Comparison of ENCODE assay signal across 8 cellular contexts in the genomic region with DNA sequence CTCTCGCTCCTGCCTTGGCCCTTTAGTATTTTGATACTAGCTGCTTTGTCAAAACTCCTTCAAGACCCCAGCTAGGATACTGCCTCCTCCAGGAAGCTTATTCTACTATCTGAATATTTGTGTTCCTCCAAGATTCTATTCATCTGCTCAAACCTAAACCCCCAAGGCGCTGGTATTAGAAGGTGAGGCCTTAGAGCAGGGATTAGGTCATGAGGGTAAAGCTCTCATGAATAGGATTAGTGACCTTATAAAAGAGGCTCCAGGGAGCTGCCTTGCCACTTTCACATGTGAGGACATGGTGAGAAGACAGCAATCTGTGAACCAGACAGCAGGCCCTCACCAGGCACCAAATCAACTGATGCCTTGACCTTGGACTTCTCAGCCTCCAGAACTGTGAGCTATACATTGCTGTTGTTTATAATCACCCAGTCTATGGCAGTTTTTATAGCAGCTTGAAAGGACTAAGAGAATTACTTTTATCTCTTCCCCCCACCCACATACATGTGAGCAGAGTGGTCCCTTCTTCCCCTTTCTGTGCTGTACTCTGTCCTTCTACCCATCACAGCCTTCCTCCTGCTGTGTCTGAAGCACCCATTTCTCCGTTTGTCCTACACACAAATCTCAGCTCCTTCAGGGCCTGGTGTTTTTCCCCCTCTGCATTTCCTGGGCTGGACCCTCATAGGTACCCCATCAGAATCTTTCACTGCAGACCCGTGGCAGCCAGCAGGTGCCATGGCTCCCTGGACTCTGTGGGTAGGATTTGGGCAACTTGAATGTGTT. TPM values are rescaled to one million over a fixed set of nuclear protein-coding genes. Genes with fewer than 3 reads are reported as not detected.
A peak's percentile ranks its signal among the peaks of the same experiment; 100 is the strongest.
DNase-seq lines count a peak whose midpoint lies in the region; ATAC-seq and TF ChIP-seq lines count a peak whose summit lies in the region.

No MANE protein-coding gene starts in this region.

- peak overlapping the region; percentile 47 for H3K4me2 ChIP-seq in neural progenitor cell

- H3K27me3 ChIP-seq in body of pancreas (no peaks in the 10 kb centered on the region), neural progenitor cell (peaks cover 54% of the 10 kb centered on the region)

- H3K4me1 Mint-ChIP-seq in neural progenitor cell = peaks cover 81% of the 10 kb centered on the region
- peaks cover 9% of the 10 kb centered on the region for H3K4me1 Mint-ChIP-seq in activated T-helper 1 cell treated with anti-CD3 and anti-CD28 coated beads, Interleukin-12 subunit alpha, Interleukin-12 subunit beta, Interleukin-2, Interleukin-4 antibody, amounts not matched to agents 30 ng/mL and 10 ng/mL and 1 ng/mL, durations not matched to agents 14 hours and 24 hours and 36 hours (ENCODE audit: low read depth)

- H3K4me1 ChIP-seq in body of pancreas = peaks cover 34% of the 10 kb centered on the region
- peaks cover 44% of the 10 kb centered on the region for H3K4me1 ChIP-seq in neural progenitor cell

- no peaks in the 10 kb centered on the region for H3K36me3 Mint-ChIP-seq in neural progenitor cell
- no peaks in the 10 kb centered on the region for H3K36me3 Mint-ChIP-seq in activated T-helper 1 cell treated with anti-CD3 and anti-CD28 coated beads, Interleukin-12 subunit alpha, Interleukin-12 subunit beta, Interleukin-2, Interleukin-4 antibody, amounts not matched to agents 30 ng/mL and 10 ng/mL and 1 ng/mL, durations not matched to agents 14 hours and 24 hours and 36 hours (ENCODE audit: low read depth)

- H3K27ac ChIP-seq in body of pancreas = peak overlapping the region in 3 of 4 donors; percentile 36 to 58 (median 50)
- H3K27ac ChIP-seq in neural progenitor cell = no peak overlapping the region

- peaks cover 33% of the 10 kb centered on the region for H4K20me1 ChIP-seq in neural progenitor cell (ENCODE audit: low read depth)

- TF ChIP-seq POLR2A in body of pancreas (IDR thresholded peaks at IDR 0.05) = no peak

- peak in 1 of 4 donors; percentile 2 for DNase-seq in body of pancreas
- DNase-seq in neural progenitor cell (ENCODE audit: low spot score) = peak; percentile 71
- no peak for DNase-seq in DMS 273 (lab: John Stamatoyannopoulos, UW; ENCODE audit: unreplicated experiment)
- DNase-seq in activated CD4-positive, alpha-beta T cell treated with anti-CD3 and anti-CD28 coated beads for 1 hour = no peak
- no peak for DNase-seq in activated CD8-positive, alpha-beta memory T cell treated with anti-CD3 and anti-CD28 coated beads for 24 hours
- no peak for DNase-seq in activated T-helper 1 cell treated with anti-CD3 and anti-CD28 coated beads, Interleukin-12 subunit alpha, Interleukin-12 subunit beta, Interleukin-2, Interleukin-4 antibody, amounts not matched to agents 30 ng/mL and 10 ng/mL and 1 ng/mL, durations not matched to agents 14 hours and 24 hours and 36 hours (ENCODE audit: low spot score)

- peak overlapping the region; percentile 79 for H3K4me3 Mint-ChIP-seq in neural progenitor cell
- no peak overlapping the region for H3K4me3 Mint-ChIP-seq in activated T-helper 1 cell treated with anti-CD3 and anti-CD28 coated beads, Interleukin-12 subunit alpha, Interleukin-12 subunit beta, Interleukin-2, Interleukin-4 antibody, amounts not matched to agents 30 ng/mL and 10 ng/mL and 1 ng/mL, durations not matched to agents 14 hours and 24 hours and 36 hours

- intact Hi-C loops in body of pancreas (cut with DNase I) = no loop called here
- intact Hi-C loops in activated T-helper 1 cell treated with anti-CD3 and anti-CD28 coated beads, Interleukin-12 subunit alpha, Interleukin-12 subunit beta, Interleukin-2, Interleukin-4 antibody, amounts not matched to agents 30 ng/mL and 10 ng/mL and 1 ng/mL, durations not matched to agents 14 hours and 24 hours and 36 hours (cut with micrococcal nuclease) = no loop called here

- no peak overlapping the region for H3K4me3 ChIP-seq in body of pancreas
- no peak overlapping the region for H3K4me3 ChIP-seq in neural progenitor cell

- H2AFZ ChIP-seq in neural progenitor cell (replicated peaks) = no peak overlapping the region

- H3K79me2 ChIP-seq in neural progenitor cell (ENCODE audit: low read depth) = no peaks in the 10 kb centered on the region

- ATAC-seq in GM18517 (IDR thresholded peaks at IDR 0.05; ENCODE audit: unreplicated experiment) (peak; percentile 8), HG03135 (IDR thresholded peaks at IDR 0.05; ENCODE audit: unreplicated experiment) (peak; percentile 2), body of pancreas (no peak)

- TF ChIP-seq CTCF in body of pancreas (IDR thresholded peaks at IDR 0.05) = no peak
- TF ChIP-seq CTCF in neural progenitor cell (IDR thresholded peaks at IDR 0.05) = no peak

- H3K36me3 ChIP-seq in body of pancreas (replicated peaks in 1 of 2; ENCODE audit: insufficient read depth in 1 of 2, low read depth in 2 of 2) (no peaks in the 10 kb centered on the region), neural progenitor cell (no peaks in the 10 kb centered on the region)

- no peak overlapping the region for H3K9ac ChIP-seq in neural progenitor cell

- WGBS in body of pancreas, 2 donors = 78 to 90% methylated on average over 4 of the region's 4 CpGs

- peaks cover 6% of the 10 kb centered on the region for H3K9me3 Mint-ChIP-seq in neural progenitor cell
- H3K9me3 Mint-ChIP-seq in activated T-helper 1 cell treated with anti-CD3 and anti-CD28 coated beads, Interleukin-12 subunit alpha, Interleukin-12 subunit beta, Interleukin-2, Interleukin-4 antibody, amounts not matched to agents 30 ng/mL and 10 ng/mL and 1 ng/mL, durations not matched to agents 14 hours and 24 hours and 36 hours = no peaks in the 10 kb centered on the region

- H3K27me3 Mint-ChIP-seq in neural progenitor cell (ENCODE audit: insufficient read depth, low read depth) = peaks cover 21% of the 10 kb centered on the region
- no peaks in the 10 kb centered on the region for H3K27me3 Mint-ChIP-seq in activated T-helper 1 cell treated with anti-CD3 and anti-CD28 coated beads, Interleukin-12 subunit alpha, Interleukin-12 subunit beta, Interleukin-2, Interleukin-4 antibody, amounts not matched to agents 30 ng/mL and 10 ng/mL and 1 ng/mL, durations not matched to agents 14 hours and 24 hours and 36 hours (ENCODE audit: insufficient read depth)

- peaks cover 23% of the 10 kb centered on the region for H3F3A ChIP-seq in neural progenitor cell (ENCODE audit: low read depth)

- no peaks in the 10 kb centered on the region for H3K9me3 ChIP-seq in body of pancreas
- no peaks in the 10 kb centered on the region for H3K9me3 ChIP-seq in neural progenitor cell (ENCODE audit: low read depth)

- H3K27ac Mint-ChIP-seq in neural progenitor cell = peak overlapping the region; percentile 99
- no peak overlapping the region for H3K27ac Mint-ChIP-seq in activated T-helper 1 cell treated with anti-CD3 and anti-CD28 coated beads, Interleukin-12 subunit alpha, Interleukin-12 subunit beta, Interleukin-2, Interleukin-4 antibody, amounts not matched to agents 30 ng/mL and 10 ng/mL and 1 ng/mL, durations not matched to agents 14 hours and 24 hours and 36 hours

RNA-seq across cellular contexts. Expression of a gene that starts 54.5 kb away (rescaled TPM):
- 10 to 100 TPM; 21.1 to 23.1 TPM for total RNA-seq in body of pancreas
- 10.0 and 19.5 TPM in 2 replicates for total RNA-seq in neural progenitor cell (ENCODE audit: low replicate concordance)
- 9.1 and 10.2 TPM in 2 replicates for total RNA-seq in activated T-helper 1 cell treated with anti-CD3 and anti-CD28 coated beads, Interleukin-12 subunit alpha, Interleukin-12 subunit beta, Interleukin-2, Interleukin-4 antibody, amounts not matched to agents 30 ng/mL and 10 ng/mL and 1 ng/mL, durations not matched to agents 14 hours and 24 hours and 36 hours
